In genomic region chr17:39863244-39863917, GRCh38 we compare ENCODE assay signal across 1 cellular context.
TF ChIP-seq lines count a peak whose summit lies in the region.

No MANE protein-coding gene starts in this region.

TF ChIP-seq in H1, 55 proteins besides CTCF, POLR2A, EP300 and RAD21:
- TF ChIP-seq EZH2 (IDR thresholded peaks at IDR 0.05; ENCODE audit: low read depth, low read length, severe bottlenecking) (no peak), CHD7 (IDR thresholded peaks at IDR 0.05; ENCODE audit: insufficient replicate concordance, low read length) (no peak), SP2 (IDR thresholded peaks at IDR 0.05; ENCODE audit: low read length) (no peak), ZNF274 (IDR thresholded peaks at IDR 0.05; ENCODE audit: borderline replicate concordance, extremely low read depth, low read length) (no peak), JUN (IDR thresholded peaks at IDR 0.05; ENCODE audit: low read depth, low read length) (no peak), MAX (IDR thresholded peaks at IDR 0.05) (no peak), SRF (IDR thresholded peaks at IDR 0.05; ENCODE audit: low read depth, low read length) (no peak), SIN3A (conservative IDR thresholded peaks at IDR 0.05 in 1 of 2, IDR thresholded peaks at IDR 0.05 in 1 of 2; ENCODE audit: low read depth in 1 of 2, low read length in 2 of 2) (no peak), USF2 (IDR thresholded peaks at IDR 0.05; ENCODE audit: low read length) (no peak), PHF8 (conservative IDR thresholded peaks at IDR 0.05; ENCODE audit: low read depth, low read length) (no peak), JUND (IDR thresholded peaks at IDR 0.05; ENCODE audit: low read length) (no peak), CEBPB (IDR thresholded peaks at IDR 0.05; ENCODE audit: low read depth, low read length) (no peak), KDM1A (IDR thresholded peaks at IDR 0.05; ENCODE audit: borderline replicate concordance, low read length) (no peak), GTF2F1 (IDR thresholded peaks at IDR 0.05; ENCODE audit: borderline replicate concordance, low read depth, low read length) (no peak), CTBP2 (IDR thresholded peaks at IDR 0.05; ENCODE audit: borderline replicate concordance, insufficient read depth, insufficient read length, low read length) (no peak), EGR1 (IDR thresholded peaks at IDR 0.05; ENCODE audit: borderline replicate concordance, low read depth, low read length) (no peak), RFX5 (IDR thresholded peaks at IDR 0.05; ENCODE audit: borderline replicate concordance, low read depth, low read length) (no peak), ATF2 (IDR thresholded peaks at IDR 0.05; ENCODE audit: low read length) (no peak), SAP30 (IDR thresholded peaks at IDR 0.05; ENCODE audit: insufficient read depth, insufficient replicate concordance, low read length) (no peak)
TF ChIP-seq in H1: peak in this region for 0.
